Comparison of ENCODE assay signal across 31 cellular contexts in genomic region chr2:55877101-55877500, GRCh38. TPM values are rescaled to one million over a fixed set of nuclear protein-coding genes. Genes with fewer than 3 reads are reported as not detected.
DNase-seq lines count a peak whose midpoint lies in the region; ATAC-seq and TF ChIP-seq lines count a peak whose summit lies in the region.
"Had no signal": no experiment of that assay in that cellular context is flagged by ENCODE, and none has a peak within 500 bp of the region (broad histone marks: within the 10 kb centered on the region; RNA-seq: fewer than 3 reads in every experiment).

No MANE protein-coding gene starts in this region.

- H3K4me3 ChIP-seq in SK-N-SH (ENCODE audit: low read depth in 2 of 2, low read length in 1 of 2) = no peak overlapping the region
- no peak overlapping the region for H3K4me3 ChIP-seq in fibroblast of the aortic adventitia (ENCODE audit: low read depth, low read length)
- H3K4me3 ChIP-seq: BLaER1 treated with 17β-estradiol and CSF1 and Interleukin-3, amounts not matched to agents 10 nM and 100 nM; colonic mucosa; lung; skin epidermis; testis had no signal

- POLR2A ChIA-PET in SK-N-SH (lab: Yijun Ruan, JAX) = no interaction called here

- TF ChIP-seq CTCF in SK-N-SH (IDR thresholded peaks at IDR 0.05) (no peak), fibroblast of the aortic adventitia (IDR thresholded peaks at IDR 0.05; ENCODE audit: insufficient read depth, low read length) (no peak), omental fat pad (IDR thresholded peaks at IDR 0.05) (no peak)

- H4K20me1 ChIP-seq in SK-N-SH (ENCODE audit: insufficient read depth) = no peaks in the 10 kb centered on the region
- H4K20me1 ChIP-seq: BLaER1 treated with 17β-estradiol and CSF1 and Interleukin-3, amounts not matched to agents 10 nM and 100 nM had no signal

- peaks cover 28% of the 10 kb centered on the region for H3F3A ChIP-seq in SK-N-SH (replicated peaks; ENCODE audit: insufficient read depth)

- no peak for ATAC-seq in HG02588 (IDR thresholded peaks at IDR 0.05; ENCODE audit: unreplicated experiment)
- no peak for ATAC-seq in omental fat pad (ENCODE audit: low FRiP score)
- no peak for ATAC-seq in Right ventricle myocardium superior (ENCODE audit: poor library complexity)
- ATAC-seq: foreskin keratinocyte; HCT116; natural killer cell treated with Interleukin-12 subunit alpha and Interleukin-12 subunit beta and Interleukin-15 and Interleukin-18, amount 100 ng/mL, for 72 hours had no signal

- CTCF ChIA-PET in SK-N-SH (lab: Yijun Ruan, JAX) = no interaction called here

- no peak overlapping the region for H2AFZ ChIP-seq in SK-N-SH (ENCODE audit: low read depth)

- H3K79me2 ChIP-seq in SK-N-SH (ENCODE audit: insufficient read depth) = peaks cover 3% of the 10 kb centered on the region; the same call in 1 of the 2 replicates

- peaks cover 3 to 10% of the 10 kb centered on the region in 2 experiments; a peak in 3 of 4 replicates for H3K4me1 ChIP-seq in SK-N-SH (ENCODE audit: control insufficient read depth in 1 of 2, insufficient read depth in 2 of 2, low read depth in 1 of 2, low read length in 1 of 2)
- H3K4me1 ChIP-seq: colonic mucosa, foreskin keratinocyte, testis had no signal

- peaks cover 20 to 55% of the 10 kb centered on the region in 2 experiments for H3K36me3 ChIP-seq in SK-N-SH (replicated peaks in 1 of 2; ENCODE audit: control insufficient read depth in 1 of 2, insufficient read depth in 2 of 2, low read length in 1 of 2)
- H3K36me3 ChIP-seq: colonic mucosa had no signal

- peak overlapping the region; percentile 15; the same call in 1 of the 2 replicates for H3K4me2 ChIP-seq in SK-N-SH
- H3K4me2 ChIP-seq: BLaER1 treated with 17β-estradiol and CSF1 and Interleukin-3, amounts not matched to agents 10 nM and 100 nM had no signal

- H3K27ac ChIP-seq in SK-N-SH (ENCODE audit: low read depth in 2 of 2, low read length in 1 of 2) = peak overlapping the region; percentile 39 to 81; a peak in 3 of 4 replicates
- H3K27ac ChIP-seq: BLaER1 treated with 17β-estradiol and CSF1 and Interleukin-3, amounts not matched to agents 10 nM and 100 nM; colonic mucosa; foreskin keratinocyte; skin epidermis; testis had no signal

- no peak for TF ChIP-seq RAD21 in SK-N-SH (IDR thresholded peaks at IDR 0.05; ENCODE audit: low read length)

- H3K27me3 ChIP-seq in SK-N-SH (ENCODE audit: insufficient read depth) = no peaks in the 10 kb centered on the region
- H3K27me3 ChIP-seq: BLaER1 treated with 17β-estradiol and CSF1 and Interleukin-3, amounts not matched to agents 10 nM and 100 nM; colonic mucosa; foreskin keratinocyte; testis had no signal

- no peak for TF ChIP-seq EP300 in SK-N-SH (IDR thresholded peaks at IDR 0.05; ENCODE audit: borderline replicate concordance in 1 of 2, low read depth in 1 of 2, low read length in 1 of 2)

- intact Hi-C loops in Right ventricle myocardium superior (cut with DNase I) = no loop called here

- H3K9me2 ChIP-seq in SK-N-SH = no peaks in the 10 kb centered on the region

- DNase-seq in AG20443 (ENCODE audit: low spot score) = peak; percentile 33
- DNase-seq in SK-N-SH = no peak
- peak; percentile 68 for DNase-seq in fibroblast of the aortic adventitia (ENCODE audit: low read depth)
- DNase-seq in stromal cell of bone marrow (ENCODE audit: low read depth) = peak; percentile 54
- no peak for DNase-seq in omental fat pad (ENCODE audit: low spot score)
- no peak for DNase-seq in Right ventricle myocardium superior
- DNase-seq: ACHN; activated B cell treated with CpG ODN at 0.5 μM for 24 hours; activated CD4-positive, alpha-beta T cell treated with anti-CD3 and anti-CD28 coated beads, Interleukin-2, amount 10 ng/mL, durations not matched to agents 7 days and 5 days; activated gamma-delta T cell; activated naive CD8-positive, alpha-beta T cell treated with anti-CD3 and anti-CD28 coated beads for 36 hours; activated T-cell treated with anti-CD3 and anti-CD28 coated beads, Interleukin-2, amount 50 U/mL, for 1 hour; colonic mucosa; COR-L47; effector memory CD4-positive, alpha-beta T cell; foreskin keratinocyte; kidney glomerular epithelial cell; NCI-H1048; NCI-H1694; NCI-H510A; occipital lobe; stimulated activated naive CD4-positive, alpha-beta T cell treated with Interleukin-2 at 50 U/mL for 16 hours; testis had no signal

- WGBS in SK-N-SH (ENCODE audit: low lambda C conversion rate) = 25% methylated on average over 2 of the region's 2 CpGs

- peak overlapping the region; percentile 29; the same call in 1 of the 2 replicates for H3K9ac ChIP-seq in SK-N-SH
- H3K9ac ChIP-seq: BLaER1 treated with 17β-estradiol and CSF1 and Interleukin-3, amounts not matched to agents 10 nM and 100 nM had no signal

- no peaks in the 10 kb centered on the region for H3K9me3 ChIP-seq in SK-N-SH
- H3K9me3 ChIP-seq: colonic mucosa, testis had no signal

TF ChIP-seq in SK-N-SH, 30 proteins besides CTCF, POLR2A, EP300 and RAD21:
- TF ChIP-seq EZH2phosphoT487 (IDR thresholded peaks at IDR 0.05; ENCODE audit: borderline replicate concordance, low read depth) (no peak), FOXM1 (IDR thresholded peaks at IDR 0.05; ENCODE audit: low read depth) (no peak), FOXJ3 (CRISPR knock-in tag; IDR thresholded peaks at IDR 0.05) (no peak), RXRA (IDR thresholded peaks at IDR 0.05; ENCODE audit: borderline replicate concordance, low read depth) (no peak), ELF1 (IDR thresholded peaks at IDR 0.05) (no peak), GABPA (IDR thresholded peaks at IDR 0.05; ENCODE audit: low read depth) (no peak), SIN3A (IDR thresholded peaks at IDR 0.05; ENCODE audit: borderline replicate concordance, low read depth, low read length) (no peak), RFX5 (IDR thresholded peaks at IDR 0.05; ENCODE audit: low read length) (no peak), NFIC (IDR thresholded peaks at IDR 0.05; ENCODE audit: borderline replicate concordance) (no peak), USF2 (IDR thresholded peaks at IDR 0.05; ENCODE audit: borderline replicate concordance, low read depth, low read length) (no peak), YY1 (IDR thresholded peaks at IDR 0.05; ENCODE audit: low read depth) (no peak), RCOR1 (IDR thresholded peaks at IDR 0.05; ENCODE audit: low read length) (no peak), NRF1 (IDR thresholded peaks at IDR 0.05; ENCODE audit: low read depth, low read length) (no peak), MEF2A (IDR thresholded peaks at IDR 0.05; ENCODE audit: borderline replicate concordance, low read depth) (no peak)
- TF ChIP-seq, protein P1, sequence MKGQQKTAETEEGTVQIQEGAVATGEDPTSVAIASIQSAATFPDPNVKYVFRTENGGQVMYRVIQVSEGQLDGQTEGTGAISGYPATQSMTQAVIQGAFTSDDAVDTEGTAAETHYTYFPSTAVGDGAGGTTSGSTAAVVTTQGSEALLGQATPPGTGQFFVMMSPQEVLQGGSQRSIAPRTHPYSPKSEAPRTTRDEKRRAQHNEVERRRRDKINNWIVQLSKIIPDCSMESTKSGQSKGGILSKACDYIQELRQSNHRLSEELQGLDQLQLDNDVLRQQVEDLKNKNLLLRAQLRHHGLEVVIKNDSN (IDR thresholded peaks at IDR 0.05; ENCODE audit: borderline replicate concordance, low read depth) = no peak
- TF ChIP-seq, protein P2, sequence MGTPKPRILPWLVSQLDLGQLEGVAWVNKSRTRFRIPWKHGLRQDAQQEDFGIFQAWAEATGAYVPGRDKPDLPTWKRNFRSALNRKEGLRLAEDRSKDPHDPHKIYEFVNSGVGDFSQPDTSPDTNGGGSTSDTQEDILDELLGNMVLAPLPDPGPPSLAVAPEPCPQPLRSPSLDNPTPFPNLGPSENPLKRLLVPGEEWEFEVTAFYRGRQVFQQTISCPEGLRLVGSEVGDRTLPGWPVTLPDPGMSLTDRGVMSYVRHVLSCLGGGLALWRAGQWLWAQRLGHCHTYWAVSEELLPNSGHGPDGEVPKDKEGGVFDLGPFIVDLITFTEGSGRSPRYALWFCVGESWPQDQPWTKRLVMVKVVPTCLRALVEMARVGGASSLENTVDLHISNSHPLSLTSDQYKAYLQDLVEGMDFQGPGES (IDR thresholded peaks at IDR 0.05; ENCODE audit: low read depth, low read length) = no peak
- TF ChIP-seq, protein P3, sequence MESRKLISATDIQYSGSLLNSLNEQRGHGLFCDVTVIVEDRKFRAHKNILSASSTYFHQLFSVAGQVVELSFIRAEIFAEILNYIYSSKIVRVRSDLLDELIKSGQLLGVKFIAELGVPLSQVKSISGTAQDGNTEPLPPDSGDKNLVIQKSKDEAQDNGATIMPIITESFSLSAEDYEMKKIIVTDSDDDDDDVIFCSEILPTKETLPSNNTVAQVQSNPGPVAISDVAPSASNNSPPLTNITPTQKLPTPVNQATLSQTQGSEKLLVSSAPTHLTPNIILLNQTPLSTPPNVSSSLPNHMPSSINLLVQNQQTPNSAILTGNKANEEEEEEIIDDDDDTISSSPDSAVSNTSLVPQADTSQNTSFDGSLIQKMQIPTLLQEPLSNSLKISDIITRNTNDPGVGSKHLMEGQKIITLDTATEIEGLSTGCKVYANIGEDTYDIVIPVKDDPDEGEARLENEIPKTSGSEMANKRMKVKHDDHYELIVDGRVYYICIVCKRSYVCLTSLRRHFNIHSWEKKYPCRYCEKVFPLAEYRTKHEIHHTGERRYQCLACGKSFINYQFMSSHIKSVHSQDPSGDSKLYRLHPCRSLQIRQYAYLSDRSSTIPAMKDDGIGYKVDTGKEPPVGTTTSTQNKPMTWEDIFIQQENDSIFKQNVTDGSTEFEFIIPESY (IDR thresholded peaks at IDR 0.05; ENCODE audit: borderline replicate concordance, low read depth) = no peak

RNA-seq across cellular contexts. Expression of gene EFEMP1, which starts 46.5 kb away (rescaled TPM):
- polyA plus RNA-seq in SK-N-SH (2012; rRNA removed) = 1,015 and 1,290 TPM in 2 replicates
- polyA plus RNA-seq in SK-N-SH (2012; cell fraction: cytosol; rRNA removed) = 876 and 1,005 TPM in 2 replicates
- 870 and 1,070 TPM in 2 replicates for polyA plus RNA-seq in SK-N-SH (2012; cell fraction: nucleus; rRNA removed)
- total RNA-seq in fibroblast of the aortic adventitia (ENCODE audit: low replicate concordance) = 652 and 1,009 TPM in 2 replicates
- 1,000 to 10,000 TPM in 1 of 4 donors, 100 to 1,000 TPM in 3; 225 to 1,590 (median 659) TPM for total RNA-seq in omental fat pad
- 62.5 TPM for total RNA-seq in Right ventricle myocardium superior
- total RNA-seq: activated B cell treated with CpG ODN at 0.5 μM for 24 hours; activated CD4-positive, alpha-beta T cell treated with anti-CD3 and anti-CD28 coated beads, Interleukin-2, amount 10 ng/mL, durations not matched to agents 7 days and 5 days; activated naive CD8-positive, alpha-beta T cell treated with anti-CD3 and anti-CD28 coated beads for 36 hours; HT-29; natural killer cell treated with Interleukin-12 subunit alpha and Interleukin-12 subunit beta and Interleukin-15 and Interleukin-18, amount 100 ng/mL, for 72 hours; T-helper 1 cell treated with Interleukin-12 subunit alpha and Interleukin-12 subunit beta and Interleukin-4 antibody, amounts not matched to agents 30 ng/mL and 1 ng/mL, for 36 hours had no signal

Comparison
In these comparisons a context has a peak if more than half of its experiments do, and no peak if none do; other contexts are left out.
1. DNase-seq: peak in AG20443 (single experiment), fibroblast of the aortic adventitia (single experiment) and stromal cell of bone marrow (single experiment); none in SK-N-SH (single experiment), omental fat pad (single experiment) and Right ventricle myocardium superior (single experiment).